In the genomic region with DNA sequence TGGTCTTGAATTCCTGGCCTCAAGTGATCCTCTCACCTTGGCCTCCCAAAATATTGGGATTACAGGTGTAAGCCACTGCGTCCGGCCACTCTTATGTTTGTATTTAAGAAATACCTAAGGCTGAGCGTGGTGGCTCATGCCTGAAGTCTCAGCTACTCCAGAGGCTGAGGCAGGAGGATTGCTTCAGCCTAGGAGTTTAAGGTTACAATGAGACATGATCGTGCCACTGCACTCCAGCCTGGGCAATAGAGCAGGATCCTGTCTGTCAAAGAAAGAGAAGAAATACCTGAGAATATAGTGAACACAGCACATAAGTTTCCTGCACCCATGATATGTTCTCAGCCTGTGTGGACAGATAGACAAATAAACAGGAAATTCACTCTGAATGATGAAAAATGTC, we compare ENCODE assay signal across 19 cellular contexts. TPM values are rescaled to one million over a fixed set of nuclear protein-coding genes. Genes with fewer than 3 reads are reported as not detected.
DNase-seq lines count a peak whose midpoint lies in the region; ATAC-seq and TF ChIP-seq lines count a peak whose summit lies in the region.
"Had no signal": no experiment of that assay in that cellular context is flagged by ENCODE, and none has a peak within 500 bp of the region (broad histone marks: within the 10 kb centered on the region; RNA-seq: fewer than 3 reads in every experiment).

No MANE protein-coding gene starts in this region.

- H3K4me3 ChIP-seq in HEK293 (ENCODE audit: low read depth, low read length) (no peak overlapping the region), mammary epithelial cell (replicated peaks in 1 of 3; ENCODE audit: insufficient read depth in 1 of 3, low read depth in 2 of 3, low read length in 3 of 3) (no peak overlapping the region), lower lobe of right lung (no peak overlapping the region)
- H3K4me3 ChIP-seq: GM23248, SJSA1 had no signal

- CTCF ChIA-PET in HEK293 (lab: Yijun Ruan, JAX): interaction anchor here (0.6 to 2.6 kb wide), 3 partner anchors 8 to 105 kb away, joined by 3 to 19 read pairs (median 7); no protein-coding TSS in a partner anchor
- CTCF ChIA-PET in mammary epithelial cell (lab: Charles Lee; ENCODE audit: low non-redundant PET): no interaction called here

- intact Hi-C loops in mammary epithelial cell (cut with micrococcal nuclease) (no loop called here), lower lobe of right lung (cut with DNase I) (no loop called here)

- H3K9me3 ChIP-seq in HEK293 (ENCODE audit: control insufficient read depth, insufficient read depth, low read depth, low read length) (no peaks in the 10 kb centered on the region), mammary epithelial cell (replicated peaks; ENCODE audit: insufficient read depth, low read length) (no peaks in the 10 kb centered on the region), lower lobe of right lung (no peaks in the 10 kb centered on the region)
- H3K9me3 ChIP-seq: SJSA1 had no signal

- no peak overlapping the region for H3K9ac ChIP-seq in mammary epithelial cell (ENCODE audit: insufficient read depth, low read length)
- H3K9ac ChIP-seq: GM23248 had no signal

- H3K4me1 ChIP-seq in HEK293 (ENCODE audit: control insufficient read depth, insufficient read depth, low read length): no peaks in the 10 kb centered on the region
- peaks cover 17% of the 10 kb centered on the region for H3K4me1 ChIP-seq in mammary epithelial cell (ENCODE audit: insufficient read depth, low read length)
- no peaks in the 10 kb centered on the region for H3K4me1 ChIP-seq in lower lobe of right lung
- H3K4me1 ChIP-seq: SJSA1 had no signal

- in situ Hi-C loops in mammary epithelial cell (cut with MboI; ENCODE audit: low sequenced_read_pairs in 2 of 2): no loop called here

- dilution Hi-C loops in mammary epithelial cell (cut with HindIII; ENCODE audit: low sequenced_read_pairs): no loop called here

- no peaks in the 10 kb centered on the region for H3K79me2 ChIP-seq in mammary epithelial cell (ENCODE audit: insufficient read depth, low read length)

- H3K4me1 Mint-ChIP-seq in T-helper 1 cell treated with Interleukin-12 subunit alpha and Interleukin-12 subunit beta and Interleukin-4 antibody, amounts not matched to agents 30 μg/mL and 1 μg/mL, for 36 hours (ENCODE audit: low read depth): peaks cover 34% of the 10 kb centered on the region

- H4K20me1 ChIP-seq in mammary epithelial cell (ENCODE audit: insufficient read depth, low read length): no peaks in the 10 kb centered on the region

- no TSS peak for BruUV-seq in mammary epithelial cell (replicated peaks; lab: Mats Ljungman, UMichigan)

- no peaks in the 10 kb centered on the region for H3K9me3 Mint-ChIP-seq in T-helper 1 cell treated with Interleukin-12 subunit alpha and Interleukin-12 subunit beta and Interleukin-4 antibody, amounts not matched to agents 30 μg/mL and 1 μg/mL, for 36 hours
- H3K9me3 Mint-ChIP-seq: CD4-positive, CD25-positive, alpha-beta regulatory T cell had no signal

- WGBS in mammary epithelial cell (ENCODE audit: low coverage, missing lambda C conversion rate): 81% methylated on average over 4 of the region's 4 CpGs

- DNase-seq in T-helper 1 cell (no peak), mammary epithelial cell (no peak), lower lobe of right lung (peak; percentile 12), KG1 (lab: John Stamatoyannopoulos, UW) (no peak)
- no peak for DNase-seq in stimulated activated CD4-positive, alpha-beta T cell treated with anti-CD3 and anti-CD28 coated beads, Interleukin-4, amount 100 ng/mL, for 4 hours
- DNase-seq: 8988T; Calu3; CD4-positive, CD25-positive, alpha-beta regulatory T cell; GM23248; Kasumi-1; NCI-H1930; NCI-H2171; NCI-H82; RPMI8226 had no signal

- no peak for TF ChIP-seq CTCF in HEK293 (tag by site-specific recombination; IDR thresholded peaks at IDR 0.05)
- TF ChIP-seq CTCF in mammary epithelial cell (conservative IDR thresholded peaks at IDR 0.05 in 1 of 2, IDR thresholded peaks at IDR 0.05 in 1 of 2; ENCODE audit: extremely low read depth in 1 of 2, insufficient read depth in 1 of 2, low read depth in 1 of 2, low read length in 2 of 2): no peak
- TF ChIP-seq CTCF in lower lobe of right lung (IDR thresholded peaks at IDR 0.05): no peak

- H3K27ac Mint-ChIP-seq in T-helper 1 cell treated with Interleukin-12 subunit alpha and Interleukin-12 subunit beta and Interleukin-4 antibody, amounts not matched to agents 30 μg/mL and 1 μg/mL, for 36 hours: peak overlapping the region; percentile 71

- POLR2A ChIA-PET in HEK293 (lab: Yijun Ruan, JAX): no interaction called here

- no peak overlapping the region for H3K4me2 ChIP-seq in mammary epithelial cell (ENCODE audit: insufficient read depth, low read depth, low read length)

- H3K36me3 Mint-ChIP-seq in T-helper 1 cell treated with Interleukin-12 subunit alpha and Interleukin-12 subunit beta and Interleukin-4 antibody, amounts not matched to agents 30 μg/mL and 1 μg/mL, for 36 hours (ENCODE audit: low read depth): peaks cover 5% of the 10 kb centered on the region
- H3K36me3 Mint-ChIP-seq: CD4-positive, CD25-positive, alpha-beta regulatory T cell had no signal

- H3K27me3 ChIP-seq in mammary epithelial cell (ENCODE audit: insufficient read depth, low read length) (no peaks in the 10 kb centered on the region), lower lobe of right lung (ENCODE audit: low read depth) (peaks cover 41% of the 10 kb centered on the region)

- H3K4me3 Mint-ChIP-seq in T-helper 1 cell treated with Interleukin-12 subunit alpha and Interleukin-12 subunit beta and Interleukin-4 antibody, amounts not matched to agents 30 μg/mL and 1 μg/mL, for 36 hours: no peak overlapping the region
- H3K4me3 Mint-ChIP-seq: CD4-positive, CD25-positive, alpha-beta regulatory T cell had no signal

- H3K36me3 ChIP-seq in HEK293 (ENCODE audit: control insufficient read depth in 2 of 2, insufficient read depth in 1 of 2, low read length in 2 of 2) (no peaks in the 10 kb centered on the region), mammary epithelial cell (ENCODE audit: insufficient read depth, low read length) (no peaks in the 10 kb centered on the region), lower lobe of right lung (no peaks in the 10 kb centered on the region)
- H3K36me3 ChIP-seq: SJSA1 had no signal

- peak overlapping the region; percentile 38 for H2AFZ ChIP-seq in mammary epithelial cell (ENCODE audit: low read depth, low read length)
- H2AFZ ChIP-seq: GM23248 had no signal

- ATAC-seq in lower lobe of right lung: no peak
- ATAC-seq in HG03095 (IDR thresholded peaks at IDR 0.05; ENCODE audit: unreplicated experiment): no peak

- no peak overlapping the region for H3K27ac ChIP-seq in HEK293 (ENCODE audit: extremely low read depth, low read depth, low read length)
- no peak overlapping the region for H3K27ac ChIP-seq in mammary epithelial cell (ENCODE audit: insufficient read depth, low read depth, low read length)
- no peak overlapping the region for H3K27ac ChIP-seq in lower lobe of right lung
- H3K27ac ChIP-seq: GM23248, SJSA1 had no signal

- peaks cover 16% of the 10 kb centered on the region for H3K27me3 Mint-ChIP-seq in T-helper 1 cell treated with Interleukin-12 subunit alpha and Interleukin-12 subunit beta and Interleukin-4 antibody, amounts not matched to agents 30 μg/mL and 1 μg/mL, for 36 hours (ENCODE audit: low read depth)

TF ChIP-seq in HEK293, 187 proteins besides CTCF, POLR2A, EP300 and RAD21 (continues in another document):
- TF ChIP-seq, protein P1, sequence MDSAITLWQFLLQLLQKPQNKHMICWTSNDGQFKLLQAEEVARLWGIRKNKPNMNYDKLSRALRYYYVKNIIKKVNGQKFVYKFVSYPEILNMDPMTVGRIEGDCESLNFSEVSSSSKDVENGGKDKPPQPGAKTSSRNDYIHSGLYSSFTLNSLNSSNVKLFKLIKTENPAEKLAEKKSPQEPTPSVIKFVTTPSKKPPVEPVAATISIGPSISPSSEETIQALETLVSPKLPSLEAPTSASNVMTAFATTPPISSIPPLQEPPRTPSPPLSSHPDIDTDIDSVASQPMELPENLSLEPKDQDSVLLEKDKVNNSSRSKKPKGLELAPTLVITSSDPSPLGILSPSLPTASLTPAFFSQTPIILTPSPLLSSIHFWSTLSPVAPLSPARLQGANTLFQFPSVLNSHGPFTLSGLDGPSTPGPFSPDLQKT (IDR thresholded peaks at IDR 0.05; ENCODE audit: borderline replicate concordance, low read depth, low read length): no peak
- TF ChIP-seq GLI2 (tag by site-specific recombination; IDR thresholded peaks at IDR 0.05; ENCODE audit: borderline replicate concordance, low read depth) (no peak), ZNF394 (tag by site-specific recombination; IDR thresholded peaks at IDR 0.05; ENCODE audit: borderline replicate concordance) (peak; percentile 54; the same call in 1 of the 2 replicates), ZNF239 (tag by site-specific recombination; IDR thresholded peaks at IDR 0.05) (no peak)
- TF ChIP-seq, protein P2, sequence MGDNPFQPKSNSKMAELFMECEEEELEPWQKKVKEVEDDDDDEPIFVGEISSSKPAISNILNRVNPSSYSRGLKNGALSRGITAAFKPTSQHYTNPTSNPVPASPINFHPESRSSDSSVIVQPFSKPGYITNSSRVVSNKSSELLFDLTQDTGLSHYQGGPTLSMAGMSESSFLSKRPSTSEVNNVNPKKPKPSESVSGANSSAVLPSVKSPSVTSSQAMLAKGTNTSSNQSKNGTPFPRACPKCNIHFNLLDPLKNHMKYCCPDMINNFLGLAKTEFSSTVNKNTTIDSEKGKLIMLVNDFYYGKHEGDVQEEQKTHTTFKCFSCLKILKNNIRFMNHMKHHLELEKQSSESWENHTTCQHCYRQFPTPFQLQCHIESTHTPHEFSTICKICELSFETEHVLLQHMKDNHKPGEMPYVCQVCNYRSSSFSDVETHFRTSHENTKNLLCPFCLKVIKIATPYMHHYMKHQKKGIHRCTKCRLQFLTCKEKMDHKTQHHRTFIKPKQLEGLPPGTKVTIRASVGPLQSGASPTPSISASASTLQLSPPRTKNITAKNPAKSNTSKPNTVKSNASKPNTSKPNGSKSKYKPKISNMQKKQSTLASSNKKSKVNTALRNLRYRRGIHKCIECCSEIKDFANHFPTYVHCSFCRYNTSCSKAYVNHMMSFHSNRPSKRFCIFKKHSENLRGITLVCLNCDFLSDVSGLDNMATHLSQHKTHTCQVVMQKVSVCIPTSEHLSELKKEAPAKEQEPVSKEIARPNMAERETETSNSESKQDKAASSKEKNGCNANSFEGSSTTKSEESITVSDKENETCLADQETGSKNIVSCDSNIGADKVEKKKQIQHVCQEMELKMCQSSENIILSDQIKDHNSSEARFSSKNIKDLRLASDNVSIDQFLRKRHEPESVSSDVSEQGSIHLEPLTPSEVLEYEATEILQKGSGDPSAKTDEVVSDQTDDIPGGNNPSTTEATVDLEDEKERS (tag by site-specific recombination; IDR thresholded peaks at IDR 0.05): no peak

RNA-seq across cellular contexts. Expression of a gene that starts 13.9 kb away (rescaled TPM):
- 1 to 10 TPM in 1 of 2 donors, not detected in 1; 4.3 TPM for total RNA-seq in mammary epithelial cell
- polyA plus RNA-seq in mammary epithelial cell: 1.1 TPM
- polyA minus RNA-seq in mammary epithelial cell: not detected
- total RNA-seq in lower lobe of right lung: 9.4 TPM
- total RNA-seq: Calu3, GM23248, NCI-H460, SJSA1 had no signal
- polyA plus RNA-seq: CD4-positive, CD25-positive, alpha-beta regulatory T cell had no signal

RNA-seq across cellular contexts. Expression of a gene that starts 22.8 kb away (rescaled TPM):
- total RNA-seq in mammary epithelial cell (10 to 100 TPM; 13.8 to 21.7 TPM), lower lobe of right lung (20.4 TPM)
- 10.5 TPM for polyA plus RNA-seq in mammary epithelial cell
- 32.9 TPM for polyA minus RNA-seq in mammary epithelial cell

RNA-seq across cellular contexts. Expression of a gene that starts 34.3 kb away (rescaled TPM):
- total RNA-seq in mammary epithelial cell: 1 to 10 TPM in 1 of 2 donors, not detected in 1; 1.5 TPM
- 0.94 TPM for polyA plus RNA-seq in mammary epithelial cell
- polyA minus RNA-seq in mammary epithelial cell: 11.3 TPM
- total RNA-seq in lower lobe of right lung: 1.2 TPM
- total RNA-seq: CD4-positive, CD25-positive, alpha-beta regulatory T cell; GM23248; NCI-H460; SJSA1 had no signal
- polyA plus RNA-seq: CD4-positive, CD25-positive, alpha-beta regulatory T cell had no signal
